Comparison of ENCODE assay signal across 19 cellular contexts in the genomic region with DNA sequence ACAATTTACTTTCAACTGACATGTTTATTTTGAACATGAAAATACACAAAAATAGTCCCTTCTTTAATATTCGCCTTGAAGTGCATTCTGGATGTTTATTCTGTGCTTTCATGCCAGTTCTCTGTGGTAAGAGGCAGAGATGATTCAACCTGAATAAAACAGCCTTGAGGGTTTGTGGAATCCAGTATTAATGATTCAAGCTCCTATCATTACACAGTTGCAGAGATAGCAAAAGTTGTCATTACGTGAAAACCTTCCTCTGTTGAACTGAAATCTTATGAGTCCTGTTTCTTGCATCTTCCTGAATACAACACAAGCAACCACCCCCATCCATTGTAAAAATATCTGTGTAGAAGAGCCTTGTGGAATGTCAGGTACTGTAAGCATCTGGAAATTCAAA.
DNase-seq lines count a peak whose midpoint lies in the region; ATAC-seq and TF ChIP-seq lines count a peak whose summit lies in the region.
"Had no signal": no experiment of that assay in that cellular context is flagged by ENCODE, and none has a peak within 500 bp of the region (broad histone marks: within the 10 kb centered on the region; RNA-seq: fewer than 3 reads in every experiment).

No MANE protein-coding gene starts in this region.

- no peaks in the 10 kb centered on the region for H3K79me2 ChIP-seq in Karpas-422 (ENCODE audit: low read length)

- no peak overlapping the region for H3K9ac ChIP-seq in Karpas-422 (ENCODE audit: low read length)

- H3K27ac ChIP-seq in Karpas-422 (ENCODE audit: low read length) (no peak overlapping the region), aorta (ENCODE audit: low read depth in 1 of 2, low read length in 2 of 2) (no peak overlapping the region)
- H3K27ac ChIP-seq: upper lobe of right lung had no signal

- no peaks in the 10 kb centered on the region for H3K9me2 ChIP-seq in Karpas-422 (replicated peaks; ENCODE audit: insufficient read depth, low read length)

- no peaks in the 10 kb centered on the region; the same call in 1 of the 2 replicates for H3K4me1 ChIP-seq in Karpas-422 (ENCODE audit: low read length)
- H3K4me1 ChIP-seq in aorta (ENCODE audit: control insufficient read depth in 1 of 2, insufficient read depth in 2 of 2, low read length in 2 of 2) = no peaks in the 10 kb centered on the region
- H3K4me1 ChIP-seq: upper lobe of right lung had no signal

- intact Hi-C loops in aorta (cut with DNase I) = no loop called here

- DNase-seq in AG08395 (ENCODE audit: low spot score) = peak; percentile 59
- DNase-seq in HT1080 (ENCODE audit: low read depth) = peak; percentile 79
- peak; percentile 60 to 79 for DNase-seq in cardiac fibroblast (ENCODE audit: low read depth in 2 of 2)
- DNase-seq in kidney glomerular epithelial cell (lab: John Stamatoyannopoulos, UW) = peak; percentile 82
- DNase-seq in Karpas-422 = no peak
- DNase-seq in aorta = no peak
- DNase-seq in SHP77 (lab: John Stamatoyannopoulos, UW) = no peak
- DNase-seq: ACHN; activated CD4-positive, CD25-positive, alpha-beta regulatory T cell; H9; KBM-7; NCI-H1436; OCI-M1; T-helper 1 cell; upper lobe of right lung had no signal

- no peak for ATAC-seq in aorta (ENCODE audit: low FRiP score)
- no peak for ATAC-seq in HG02571 (IDR thresholded peaks at IDR 0.05; ENCODE audit: unreplicated experiment)
- ATAC-seq: sciatic nerve; stimulated activated memory B cell treated with anti-CD40 and anti-IgM and Interleukin-4, amounts not matched to agents 10 μg/mL and 1 μg/mL and 100 μg/mL, for 72 hours; upper lobe of right lung had no signal

- WGBS in aorta, 2 donors = 74 to 88% methylated on average over 2 of the region's 2 CpGs

- H3K27me3 ChIP-seq in Karpas-422 (ENCODE audit: low read length) = 0 out of 2 replicates have a peak, but pooled peaks cover 3% of the 10 kb centered on the region
- no peaks in the 10 kb centered on the region for H3K27me3 ChIP-seq in aorta (ENCODE audit: control insufficient read depth in 1 of 2, insufficient read depth in 2 of 2, low read length in 1 of 2)
- H3K27me3 ChIP-seq: upper lobe of right lung had no signal

- no peaks in the 10 kb centered on the region for H4K20me1 ChIP-seq in Karpas-422 (ENCODE audit: insufficient read depth, low read depth, low read length)

- no peak overlapping the region for H2AFZ ChIP-seq in Karpas-422 (ENCODE audit: low read length)

- no peaks in the 10 kb centered on the region for H3K9me3 ChIP-seq in Karpas-422 (ENCODE audit: low read length)
- H3K9me3 ChIP-seq in aorta (ENCODE audit: control insufficient read depth, low read length) = no peaks in the 10 kb centered on the region
- H3K9me3 ChIP-seq: upper lobe of right lung had no signal

- H3K36me3 ChIP-seq in Karpas-422 (ENCODE audit: insufficient read depth, low read length) = no peaks in the 10 kb centered on the region
- no peaks in the 10 kb centered on the region for H3K36me3 ChIP-seq in aorta (ENCODE audit: control insufficient read depth in 1 of 2, insufficient read depth in 2 of 2, low read length in 1 of 2)
- H3K36me3 ChIP-seq: upper lobe of right lung had no signal

- H3K4me3 ChIP-seq in cardiac fibroblast (replicated peaks in 1 of 2; ENCODE audit: low read depth in 2 of 2, low read length in 2 of 2) = no peak overlapping the region
- no peak overlapping the region for H3K4me3 ChIP-seq in Karpas-422 (ENCODE audit: low read length)
- H3K4me3 ChIP-seq in aorta (ENCODE audit: low read length in 2 of 2) = no peak overlapping the region
- H3K4me3 ChIP-seq: lung, upper lobe of right lung had no signal

- H3K4me2 ChIP-seq in Karpas-422 (ENCODE audit: low read depth, low read length, poor library complexity, severe bottlenecking) = no peak overlapping the region

- no peak for TF ChIP-seq CTCF in cardiac fibroblast (IDR thresholded peaks at IDR 0.05; ENCODE audit: low read depth, low read length)

Comparison
In these comparisons a context has a peak if more than half of its experiments do, and no peak if none do; other contexts are left out.
1. DNase-seq: peak in AG08395 (single experiment), HT1080 (single experiment), cardiac fibroblast (2 of 2) and kidney glomerular epithelial cell (single experiment); none in Karpas-422 (single experiment), aorta (0 of 2) and SHP77 (0 of 2).